36 cellular contexts compared by ENCODE assay signal in the genomic region with DNA sequence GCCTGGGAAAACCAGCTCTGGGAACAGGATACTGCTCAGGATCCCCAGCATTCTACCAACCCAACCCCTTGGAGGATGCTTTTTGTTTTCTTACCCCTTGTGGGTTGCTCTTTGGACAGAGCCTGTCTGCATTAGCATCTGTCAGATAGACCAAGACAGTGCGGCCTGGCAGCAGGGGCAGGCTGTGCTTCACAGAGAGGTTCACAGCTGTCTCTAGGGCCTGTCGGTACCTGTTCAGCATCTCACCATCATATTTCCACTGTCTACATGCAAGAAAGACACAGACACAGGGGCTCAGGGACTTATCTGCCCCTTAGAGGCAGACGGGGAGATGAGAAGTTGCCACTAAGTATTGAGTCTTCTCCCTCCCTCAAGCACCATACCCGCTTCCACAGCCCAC. TPM values are rescaled to one million over a fixed set of nuclear protein-coding genes. Genes with fewer than 3 reads are reported as not detected.
"Had no signal": no experiment of that assay in that cellular context is flagged by ENCODE, and none has a peak within 500 bp of the region (broad histone marks: within the 10 kb centered on the region; RNA-seq: fewer than 3 reads in every experiment).

No MANE protein-coding gene starts in this region.

- ATAC-seq: activated CD8-positive, alpha-beta T cell treated with anti-CD3 and anti-CD28 coated beads for 36 hours; activated naive CD4-positive, alpha-beta T cell treated with anti-CD3 and anti-CD28 coated beads, Interleukin-2, amount 50 U/mL, for 72 hours; activated T-cell treated with anti-CD3 and anti-CD28 coated beads, Interleukin-2, amount 50 U/mL, for 4 hours; activated T-cell treated with anti-CD3 and anti-CD28 coated beads, Interleukin-2, amount 50 U/mL, for 72 hours; activated T-helper 17 cell treated with anti-CD3 and anti-CD28 coated beads, Interleukin-2, amount 50 U/mL, for 72 hours; body of pancreas had no signal

- H3K27ac Mint-ChIP-seq: activated B cell treated with CpG ODN at 0.5 μM for 24 hours; activated CD4-positive, alpha-beta memory T cell treated with anti-CD3 and anti-CD28 coated beads for 36 hours; activated CD4-positive, alpha-beta T cell treated with anti-CD3 and anti-CD28 coated beads, Interleukin-2, amount 10 ng/mL, durations not matched to agents 24 days and 14 days; activated CD8-positive, alpha-beta T cell treated with anti-CD3 and anti-CD28 coated beads for 36 hours; activated naive CD4-positive, alpha-beta T cell treated with anti-CD3 and anti-CD28 coated beads for 36 hours; activated naive CD8-positive, alpha-beta T cell treated with anti-CD3 and anti-CD28 coated beads for 36 hours; activated T-cell treated with anti-CD3 and anti-CD28 coated beads, Interleukin-2, amount 50 U/mL, for 72 hours; activated T-helper 1 cell treated with anti-CD3 and anti-CD28 coated beads, Interleukin-12 subunit alpha, Interleukin-12 subunit beta, Interleukin-2, Interleukin-4 antibody, amounts not matched to agents 30 ng/mL and 10 ng/mL and 1 ng/mL, durations not matched to agents 14 hours and 24 hours and 36 hours; activated T-helper 17 cell treated with anti-CD3 and anti-CD28 coated beads, Interleukin-2, amount 50 U/mL, for 72 hours; T-helper 1 cell treated with Interleukin-12 subunit alpha and Interleukin-12 subunit beta and Interleukin-4 antibody, amounts not matched to agents 30 μg/mL and 1 μg/mL, for 36 hours; T-helper 2 cell treated with Interferon-gamma antibody and Interleukin-4, amounts not matched to agents 5 μg/mL and 100 μg/mL, for 36 hours had no signal

- H3K27me3 ChIP-seq: adrenal gland, body of pancreas, brain microvascular endothelial cell, breast epithelium had no signal

- DNase-seq: activated B cell treated with CpG ODN at 0.5 μM for 24 hours; activated CD4-positive, alpha-beta memory T cell treated with anti-CD3 and anti-CD28 coated beads for 36 hours; activated CD4-positive, alpha-beta T cell treated with anti-CD3 and anti-CD28 coated beads for 4 hours; activated CD4-positive, alpha-beta T cell treated with anti-CD3 and anti-CD28 coated beads, Interleukin-2, amount 10 ng/mL, durations not matched to agents 24 days and 14 days; activated CD4-positive, alpha-beta T cell treated with anti-CD3 and anti-CD28 coated beads, Interleukin-2, amount 50 U/mL, for 1 hour; activated CD4-positive, alpha-beta T cell treated with anti-CD3 and anti-CD28 coated beads, Interleukin-2, amount 50 U/mL, for 4 hours; activated CD4-positive, CD25-positive, alpha-beta regulatory T cell treated with anti-CD3 and anti-CD28 coated beads, Interleukin-2, amount 50 U/mL, for 72 hours; activated CD8-positive, alpha-beta memory T cell treated with anti-CD3 and anti-CD28 coated beads, Interleukin-2, amount 50 U/mL, for 4 hours; activated CD8-positive, alpha-beta T cell treated with anti-CD3 and anti-CD28 coated beads for 36 hours; activated gamma-delta T cell treated with Interleukin-2 at 50 U/mL for 16 hours; activated naive CD4-positive, alpha-beta T cell; activated naive CD4-positive, alpha-beta T cell treated with anti-CD3 and anti-CD28 coated beads for 36 hours; activated naive CD4-positive, alpha-beta T cell treated with anti-CD3 and anti-CD28 coated beads, Interleukin-2, amount 50 U/mL, for 16 hours; activated naive CD8-positive, alpha-beta T cell treated with anti-CD3 and anti-CD28 coated beads for 36 hours; activated T-cell treated with anti-CD3 and anti-CD28 coated beads for 4 hours; activated T-cell treated with anti-CD3 and anti-CD28 coated beads, Interleukin-2, amount 50 U/mL, for 4 hours; activated T-cell treated with anti-CD3 and anti-CD28 coated beads, Interleukin-2, amount 50 U/mL, for 72 hours; adrenal gland; amniotic stem cell; aorta; body of pancreas; brain microvascular endothelial cell; caudate nucleus; cerebellar nuclear complex; T-helper 1 cell; T-helper 2 cell; T-helper 9 cell had no signal

- H3K4me1 Mint-ChIP-seq: activated T-helper 17 cell treated with anti-CD3 and anti-CD28 coated beads, Interleukin-2, amount 50 U/mL, for 72 hours had no signal

- H3K27me3 Mint-ChIP-seq: activated B cell treated with CpG ODN at 0.5 μM for 24 hours; activated CD4-positive, alpha-beta memory T cell treated with anti-CD3 and anti-CD28 coated beads for 36 hours; activated CD4-positive, alpha-beta T cell treated with anti-CD3 and anti-CD28 coated beads, Interleukin-2, amount 10 ng/mL, durations not matched to agents 24 days and 14 days; activated CD8-positive, alpha-beta T cell treated with anti-CD3 and anti-CD28 coated beads for 36 hours; activated naive CD8-positive, alpha-beta T cell treated with anti-CD3 and anti-CD28 coated beads for 36 hours; activated T-helper 17 cell treated with anti-CD3 and anti-CD28 coated beads, Interleukin-2, amount 50 U/mL, for 72 hours; central memory CD8-positive, alpha-beta T cell had no signal

- H3K27ac ChIP-seq: adrenal gland, body of pancreas, brain microvascular endothelial cell, breast epithelium, VCaP had no signal

- H3K9me3 Mint-ChIP-seq: activated B cell treated with CpG ODN at 0.5 μM for 24 hours; activated CD4-positive, alpha-beta memory T cell treated with anti-CD3 and anti-CD28 coated beads for 36 hours; activated CD4-positive, alpha-beta T cell treated with anti-CD3 and anti-CD28 coated beads, Interleukin-2, amount 10 ng/mL, durations not matched to agents 24 days and 14 days; activated CD8-positive, alpha-beta T cell treated with anti-CD3 and anti-CD28 coated beads for 36 hours; activated naive CD4-positive, alpha-beta T cell treated with anti-CD3 and anti-CD28 coated beads for 36 hours; activated naive CD4-positive, alpha-beta T cell treated with anti-CD3 and anti-CD28 coated beads, Interleukin-2, amount 50 U/mL, for 72 hours; activated naive CD8-positive, alpha-beta T cell treated with anti-CD3 and anti-CD28 coated beads for 36 hours; activated T-cell treated with anti-CD3 and anti-CD28 coated beads, Interleukin-2, amount 50 U/mL, for 4 hours; activated T-cell treated with anti-CD3 and anti-CD28 coated beads, Interleukin-2, amount 50 U/mL, for 72 hours; activated T-helper 1 cell treated with anti-CD3 and anti-CD28 coated beads, Interleukin-12 subunit alpha, Interleukin-12 subunit beta, Interleukin-2, Interleukin-4 antibody, amounts not matched to agents 30 ng/mL and 10 ng/mL and 1 ng/mL, durations not matched to agents 14 hours and 24 hours and 36 hours; activated T-helper 17 cell treated with anti-CD3 and anti-CD28 coated beads, Interleukin-2, amount 50 U/mL, for 72 hours; central memory CD8-positive, alpha-beta T cell; T-helper 1 cell treated with Interleukin-12 subunit alpha and Interleukin-12 subunit beta and Interleukin-4 antibody, amounts not matched to agents 30 μg/mL and 1 μg/mL, for 36 hours; T-helper 2 cell treated with Interferon-gamma antibody and Interleukin-4, amounts not matched to agents 5 μg/mL and 100 μg/mL, for 36 hours had no signal

- H3K4me3 ChIP-seq: adrenal gland, body of pancreas, breast epithelium had no signal

- H3K9me3 ChIP-seq: adrenal gland, body of pancreas, breast epithelium had no signal

- H3K4me3 Mint-ChIP-seq: activated B cell treated with CpG ODN at 0.5 μM for 24 hours; activated CD4-positive, alpha-beta memory T cell treated with anti-CD3 and anti-CD28 coated beads for 36 hours; activated CD4-positive, alpha-beta T cell treated with anti-CD3 and anti-CD28 coated beads, Interleukin-2, amount 10 ng/mL, durations not matched to agents 24 days and 14 days; activated CD8-positive, alpha-beta T cell treated with anti-CD3 and anti-CD28 coated beads for 36 hours; activated naive CD4-positive, alpha-beta T cell treated with anti-CD3 and anti-CD28 coated beads for 36 hours; activated naive CD8-positive, alpha-beta T cell treated with anti-CD3 and anti-CD28 coated beads for 36 hours; activated T-cell treated with anti-CD3 and anti-CD28 coated beads, Interleukin-2, amount 50 U/mL, for 4 hours; activated T-cell treated with anti-CD3 and anti-CD28 coated beads, Interleukin-2, amount 50 U/mL, for 72 hours; activated T-helper 1 cell treated with anti-CD3 and anti-CD28 coated beads, Interleukin-12 subunit alpha, Interleukin-12 subunit beta, Interleukin-2, Interleukin-4 antibody, amounts not matched to agents 30 ng/mL and 10 ng/mL and 1 ng/mL, durations not matched to agents 14 hours and 24 hours and 36 hours; activated T-helper 17 cell treated with anti-CD3 and anti-CD28 coated beads, Interleukin-2, amount 50 U/mL, for 72 hours; central memory CD8-positive, alpha-beta T cell; T-helper 1 cell treated with Interleukin-12 subunit alpha and Interleukin-12 subunit beta and Interleukin-4 antibody, amounts not matched to agents 30 μg/mL and 1 μg/mL, for 36 hours; T-helper 2 cell treated with Interferon-gamma antibody and Interleukin-4, amounts not matched to agents 5 μg/mL and 100 μg/mL, for 36 hours had no signal

- H3K4me1 ChIP-seq: adrenal gland, body of pancreas, breast epithelium had no signal

RNA-seq across cellular contexts. Expression of a gene that starts 44.5 kb away (rescaled TPM):
- total RNA-seq: chondrocyte had no signal
